25 cellular contexts compared by ENCODE assay signal in the genomic region with DNA sequence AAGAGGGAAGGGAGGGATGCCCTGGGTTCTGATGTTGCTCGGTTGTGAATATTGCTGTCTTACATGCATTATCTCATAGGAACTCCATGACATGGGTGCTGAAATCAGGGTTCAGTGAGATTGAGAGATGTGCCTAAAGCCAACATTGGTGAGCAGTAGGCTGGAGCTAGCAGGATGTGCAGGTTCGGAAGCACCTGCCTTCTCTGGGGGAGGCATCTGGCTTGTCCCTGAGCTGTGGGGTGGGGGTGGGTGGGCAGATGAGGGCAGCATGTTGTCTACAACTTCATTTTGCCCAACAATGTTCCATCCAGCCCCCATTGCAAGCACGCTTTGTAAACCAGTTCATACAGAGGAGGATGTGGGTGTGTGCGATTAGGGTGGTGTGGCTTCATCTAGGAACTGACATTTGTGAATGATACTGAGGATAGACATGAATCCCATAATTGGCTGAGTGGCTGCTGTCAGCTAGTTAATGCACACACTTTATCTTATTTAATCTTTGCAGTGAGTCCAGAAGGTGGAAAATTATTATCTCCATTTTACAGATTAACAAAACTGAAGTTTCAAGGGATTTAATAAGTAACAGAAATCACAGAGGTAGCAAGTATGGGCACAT.
"Had no signal": no experiment of that assay in that cellular context is flagged by ENCODE, and none has a peak within 500 bp of the region (broad histone marks: within the 10 kb centered on the region; RNA-seq: fewer than 3 reads in every experiment).

No MANE protein-coding gene starts in this region.

- H3K4me1 Mint-ChIP-seq: activated CD4-positive, alpha-beta T cell treated with anti-CD3 and anti-CD28 coated beads, Interleukin-2, amount 10 ng/mL, durations not matched to agents 7 days and 5 days; activated naive CD4-positive, alpha-beta T cell treated with anti-CD3 and anti-CD28 coated beads, Interleukin-2, amount 10 ng/mL, durations not matched to agents 7 days and 5 days; activated naive CD8-positive, alpha-beta T cell treated with anti-CD3 and anti-CD28 coated beads for 36 hours had no signal

- H3K36me3 Mint-ChIP-seq: activated CD4-positive, alpha-beta memory T cell treated with anti-CD3 and anti-CD28 coated beads for 36 hours; activated naive CD4-positive, alpha-beta T cell treated with anti-CD3 and anti-CD28 coated beads, Interleukin-2, amount 10 ng/mL, durations not matched to agents 7 days and 5 days; activated naive CD8-positive, alpha-beta T cell treated with anti-CD3 and anti-CD28 coated beads for 36 hours had no signal

- DNase-seq: activated CD4-positive, alpha-beta memory T cell treated with anti-CD3 and anti-CD28 coated beads for 36 hours; activated CD4-positive, alpha-beta T cell treated with anti-CD3 and anti-CD28 coated beads, Interleukin-2, amount 10 ng/mL, durations not matched to agents 7 days and 5 days; activated CD4-positive, CD25-positive, alpha-beta regulatory T cell; activated CD8-positive, alpha-beta memory T cell treated with anti-CD3 and anti-CD28 coated beads, Interleukin-2, amount 50 U/mL, for 4 hours; activated gamma-delta T cell treated with Interleukin-2 at 50 U/mL for 16 hours; activated naive CD4-positive, alpha-beta T cell treated with anti-CD3 and anti-CD28 coated beads, Interleukin-2, amount 10 ng/mL, durations not matched to agents 7 days and 5 days; activated naive CD8-positive, alpha-beta T cell treated with anti-CD3 and anti-CD28 coated beads for 36 hours; activated T-cell treated with anti-CD3 and anti-CD28 coated beads, Interleukin-2, amount 50 U/mL, for 72 hours; brain microvascular endothelial cell; Kasumi-1; NCI-H146; NCI-H187 treated with DMSO at 0.1 percent for 48 hours; NCI-H2081 treated with DMSO at 0.1 percent for 48 hours; NCI-H446; NCI-H526; NCI-H774; NK-92 treated with Interleukin-12 subunit alpha and Interleukin-12 subunit beta, amount 100 ng/mL, for 24 hours; OCI-M1; RPMI8226; T-helper 17 cell; T-helper 9 cell had no signal

- H3K36me3 ChIP-seq: brain microvascular endothelial cell, cardiac muscle cell had no signal

- H3K27ac ChIP-seq: brain microvascular endothelial cell, cardiac muscle cell had no signal

- H3K27me3 Mint-ChIP-seq: activated naive CD4-positive, alpha-beta T cell treated with anti-CD3 and anti-CD28 coated beads, Interleukin-2, amount 10 ng/mL, durations not matched to agents 7 days and 5 days; activated naive CD8-positive, alpha-beta T cell treated with anti-CD3 and anti-CD28 coated beads for 36 hours had no signal

- H3K9me3 Mint-ChIP-seq: activated CD4-positive, alpha-beta memory T cell treated with anti-CD3 and anti-CD28 coated beads for 36 hours; activated CD4-positive, alpha-beta T cell treated with anti-CD3 and anti-CD28 coated beads, Interleukin-2, amount 10 ng/mL, durations not matched to agents 7 days and 5 days; activated naive CD4-positive, alpha-beta T cell treated with anti-CD3 and anti-CD28 coated beads, Interleukin-2, amount 10 ng/mL, durations not matched to agents 7 days and 5 days; activated naive CD8-positive, alpha-beta T cell treated with anti-CD3 and anti-CD28 coated beads for 36 hours; activated T-cell treated with anti-CD3 and anti-CD28 coated beads, Interleukin-2, amount 50 U/mL, for 72 hours; activated T-helper 2 cell treated with anti-CD3 and anti-CD28 coated beads, Interferon-gamma antibody, Interleukin-2, Interleukin-4, amounts not matched to agents 10 μg/mL and 5 μg/mL and 100 μg/mL, durations not matched to agents 14 hours and 24 hours and 36 hours had no signal

- H3K27me3 ChIP-seq: brain microvascular endothelial cell, cardiac muscle cell had no signal

- H3K4me3 Mint-ChIP-seq: activated CD4-positive, alpha-beta memory T cell treated with anti-CD3 and anti-CD28 coated beads for 36 hours; activated CD4-positive, alpha-beta T cell treated with anti-CD3 and anti-CD28 coated beads, Interleukin-2, amount 10 ng/mL, durations not matched to agents 7 days and 5 days; activated naive CD4-positive, alpha-beta T cell treated with anti-CD3 and anti-CD28 coated beads, Interleukin-2, amount 10 ng/mL, durations not matched to agents 7 days and 5 days; activated naive CD8-positive, alpha-beta T cell treated with anti-CD3 and anti-CD28 coated beads for 36 hours; activated T-cell treated with anti-CD3 and anti-CD28 coated beads, Interleukin-2, amount 50 U/mL, for 72 hours; T-helper 17 cell had no signal

- H3K27ac Mint-ChIP-seq: activated CD4-positive, alpha-beta memory T cell treated with anti-CD3 and anti-CD28 coated beads for 36 hours; activated CD4-positive, alpha-beta T cell treated with anti-CD3 and anti-CD28 coated beads, Interleukin-2, amount 10 ng/mL, durations not matched to agents 7 days and 5 days; activated naive CD4-positive, alpha-beta T cell treated with anti-CD3 and anti-CD28 coated beads, Interleukin-2, amount 10 ng/mL, durations not matched to agents 7 days and 5 days; activated naive CD8-positive, alpha-beta T cell treated with anti-CD3 and anti-CD28 coated beads for 36 hours; activated T-cell treated with anti-CD3 and anti-CD28 coated beads, Interleukin-2, amount 50 U/mL, for 72 hours; activated T-helper 2 cell treated with anti-CD3 and anti-CD28 coated beads, Interferon-gamma antibody, Interleukin-2, Interleukin-4, amounts not matched to agents 10 μg/mL and 5 μg/mL and 100 μg/mL, durations not matched to agents 14 hours and 24 hours and 36 hours; T-helper 17 cell had no signal

- ATAC-seq: activated T-cell treated with anti-CD3 and anti-CD28 coated beads, Interleukin-2, amount 50 U/mL, for 72 hours; Panc1; Right ventricle myocardium inferior; T-helper 17 cell had no signal

- H3K4me3 ChIP-seq: cardiac muscle cell had no signal
